In the genomic region with DNA sequence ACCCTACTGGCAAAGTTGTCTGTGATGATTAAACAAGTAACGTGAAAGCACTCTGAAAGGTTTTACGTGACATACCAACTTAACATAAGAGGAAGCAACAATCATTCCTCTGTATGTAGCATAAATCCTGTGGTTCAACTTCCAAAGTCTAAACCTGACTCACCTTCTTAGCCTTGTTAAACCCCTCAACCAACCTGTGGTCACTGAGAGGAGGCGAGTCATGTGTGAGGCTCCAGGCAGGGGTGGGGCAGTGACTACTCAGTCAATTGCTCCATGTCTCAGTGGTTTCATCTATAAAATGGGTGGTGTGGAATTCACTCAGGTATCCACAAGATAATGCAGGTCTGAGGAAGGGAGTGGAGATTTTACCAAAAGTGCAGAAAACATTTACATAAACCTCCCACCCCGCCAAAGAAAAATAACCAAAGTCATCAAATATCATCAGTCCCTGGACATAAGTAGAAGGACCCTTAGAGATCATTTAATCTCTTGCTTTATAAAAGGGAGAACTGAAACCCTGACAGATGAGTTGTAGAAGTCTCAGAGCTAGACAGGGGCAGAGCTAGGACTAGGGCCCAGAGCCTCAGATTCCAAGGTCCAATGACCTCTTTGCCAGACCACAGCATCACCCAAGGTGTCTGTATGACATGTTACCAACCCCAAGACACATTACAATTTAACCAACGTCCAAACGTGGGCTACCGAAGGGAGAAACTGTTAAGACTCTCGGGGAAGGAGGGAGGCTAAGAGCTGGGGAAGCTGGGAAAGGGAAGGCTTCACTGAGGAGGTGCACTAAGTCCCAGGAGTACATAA, we compare ENCODE assay signal across 1 cellular context.
TF ChIP-seq lines count a peak whose summit lies in the region.

No MANE protein-coding gene starts in this region.

TF ChIP-seq in H1, 55 proteins besides CTCF, POLR2A, EP300 and RAD21 (continued from another document):
- no peak for TF ChIP-seq POLR2AphosphoS5 (IDR thresholded peaks at IDR 0.05; ENCODE audit: low read depth, low read length)
- no peak for TF ChIP-seq RXRA (IDR thresholded peaks at IDR 0.05; ENCODE audit: insufficient read depth, low read depth, low read length)
- no peak for TF ChIP-seq SP4 (IDR thresholded peaks at IDR 0.05; ENCODE audit: low read length)
- TF ChIP-seq PHF8 (conservative IDR thresholded peaks at IDR 0.05; ENCODE audit: low read depth, low read length): no peak
- no peak for TF ChIP-seq HDAC2 (IDR thresholded peaks at IDR 0.05; ENCODE audit: borderline replicate concordance in 1 of 2, low read depth in 2 of 2, low read length in 2 of 2)
- TF ChIP-seq JUN (IDR thresholded peaks at IDR 0.05; ENCODE audit: low read depth, low read length): no peak
- no peak for TF ChIP-seq NANOG (IDR thresholded peaks at IDR 0.05; ENCODE audit: insufficient read depth, low read depth, low read length, poor library complexity, severe bottlenecking)
- no peak for TF ChIP-seq RNF2 (IDR thresholded peaks at IDR 0.05; ENCODE audit: borderline replicate concordance, low read depth, low read length, missing control alignments, poor library complexity, severe bottlenecking)
